20 cellular contexts compared by ENCODE assay signal in the genomic region with DNA sequence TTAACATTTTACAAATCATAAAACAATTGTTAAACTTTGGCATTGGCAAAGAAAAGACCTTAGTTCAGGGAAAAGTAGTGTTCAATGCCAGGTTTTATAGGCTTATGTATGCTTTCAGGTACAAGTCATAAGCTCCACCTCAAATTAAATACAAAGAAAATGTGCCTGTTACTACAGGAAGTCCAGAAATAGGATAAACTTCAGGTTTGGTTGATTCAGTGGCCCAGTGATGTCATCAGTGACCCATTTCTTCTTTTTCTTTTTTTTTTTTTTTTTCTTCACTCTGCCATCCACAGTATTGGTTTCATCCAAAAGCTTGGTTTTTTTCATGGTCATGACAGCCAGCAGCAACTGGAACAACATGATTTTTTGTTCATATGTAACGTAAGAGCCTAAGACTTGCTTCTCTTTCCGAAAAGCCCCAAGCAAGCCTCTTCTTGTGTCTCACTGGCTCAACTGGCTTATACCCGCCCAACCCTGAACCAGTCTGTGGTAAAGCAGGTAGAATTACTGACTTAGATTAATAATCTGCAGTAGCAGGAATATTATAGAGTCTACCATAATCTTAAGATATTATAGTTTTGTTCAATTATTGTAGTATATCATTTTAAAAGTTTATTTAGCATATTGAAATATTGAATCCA. TPM values are rescaled to one million over a fixed set of nuclear protein-coding genes. Genes with fewer than 3 reads are reported as not detected.
DNase-seq lines count a peak whose midpoint lies in the region; ATAC-seq lines count a peak whose summit lies in the region.
"Had no signal": no experiment of that assay in that cellular context is flagged by ENCODE, and none has a peak within 500 bp of the region (broad histone marks: within the 10 kb centered on the region; RNA-seq: fewer than 3 reads in every experiment).

No MANE protein-coding gene starts in this region.

- H3K27me3 Mint-ChIP-seq in naive B cell = no peaks in the 10 kb centered on the region
- H3K27me3 Mint-ChIP-seq: B cell; CD4-positive, CD25-positive, alpha-beta regulatory T cell; IgD-negative memory B cell had no signal

- H3K36me3 ChIP-seq in esophagus (ENCODE audit: control insufficient read depth in 2 of 2, insufficient read depth in 2 of 2, low read length in 1 of 2) = peaks cover 0 to 4% of the 10 kb centered on the region in 2 donors

- H3K4me1 Mint-ChIP-seq in naive B cell = peaks cover 0 to 2% (median 0%) of the 10 kb centered on the region in 3 donors
- H3K4me1 Mint-ChIP-seq: IgD-negative memory B cell had no signal

- WGBS in esophagus, 2 donors = 80 to 82% methylated on average over 3 of the region's 3 CpGs

- H3K27ac ChIP-seq in esophagus (ENCODE audit: low read depth in 2 of 2, low read length in 1 of 2) = peak overlapping the region; percentile 22 to 24
- H3K27ac ChIP-seq: 22Rv1, RWPE1 had no signal

- H3K27ac Mint-ChIP-seq in naive B cell = no peak overlapping the region
- H3K27ac Mint-ChIP-seq: B cell; CD4-positive, CD25-positive, alpha-beta regulatory T cell had no signal

- H3K4me3 ChIP-seq in esophagus (ENCODE audit: low read depth in 1 of 2, low read length in 2 of 2) = no peak overlapping the region

- H3K4me3 Mint-ChIP-seq in naive B cell = no peak overlapping the region
- H3K4me3 Mint-ChIP-seq: B cell; CD4-positive, CD25-positive, alpha-beta regulatory T cell; HFFc6; IgD-negative memory B cell had no signal

- H3K9me3 Mint-ChIP-seq in naive B cell = no peaks in the 10 kb centered on the region
- H3K9me3 Mint-ChIP-seq: CD4-positive, CD25-positive, alpha-beta regulatory T cell; HFFc6; IgD-negative memory B cell had no signal

- no peaks in the 10 kb centered on the region for H3K9me3 ChIP-seq in esophagus (ENCODE audit: control insufficient read depth in 2 of 2, insufficient read depth in 1 of 2, low read depth in 1 of 2, low read length in 1 of 2)

- ATAC-seq in naive B cell (ENCODE audit: low read depth in 2 of 2) (no peak), HG02970 (IDR thresholded peaks at IDR 0.05; ENCODE audit: low FRiP score, unreplicated experiment) (no peak)

- DNase-seq in DMS53 (lab: John Stamatoyannopoulos, UW) (peak; percentile 6), DMS53 treated with DMSO at 0.1 percent for 48 hours (lab: John Stamatoyannopoulos, UW; ENCODE audit: unreplicated experiment) (no peak), LHCN-M2 (ENCODE audit: low read depth) (peak; percentile 11), naive B cell (peak; percentile 5), GM19240 (ENCODE audit: insufficient read length, low spot score) (no peak), ecto neural progenitor cell (ENCODE audit: low spot score) (no peak)
- DNase-seq: CD4-positive, CD25-positive, alpha-beta regulatory T cell; HFFc6; NCI-H1417 treated with DMSO at 0.1 percent for 48 hours; NCI-H2029; NCI-H2171; NCI-H446; NCI-H69; NK-92 treated with Interleukin-12 subunit alpha and Interleukin-12 subunit beta, amount 100 ng/mL, for 24 hours had no signal

- no peaks in the 10 kb centered on the region for H3K27me3 ChIP-seq in esophagus (ENCODE audit: control insufficient read depth in 1 of 2, insufficient read depth in 2 of 2, low read length in 2 of 2)

- H3K4me1 ChIP-seq in esophagus (ENCODE audit: control insufficient read depth in 2 of 2, insufficient read depth in 2 of 2, low read length in 1 of 2) = no peaks in the 10 kb centered on the region

- peaks cover 11 to 19% of the 10 kb centered on the region in 2 donors for H3K36me3 Mint-ChIP-seq in naive B cell

RNA-seq across cellular contexts. Expression of a gene that starts 46.2 kb away (rescaled TPM):
- 34.3 and 42.0 TPM in 2 replicates for total RNA-seq in LHCN-M2 (2014; rRNA removed)
- 14.2 TPM for polyA plus RNA-seq in LHCN-M2 (2012)
- polyA plus RNA-seq in esophagus (10 to 100 TPM; 20.1 to 32.7 TPM), naive B cell (ENCODE audit: low read depth in 6 of 6) (100 to 1,000 TPM in 1 of 6 donors, 10 to 100 TPM in 5; 59.8 to 106 (median 74.2) TPM)

Comparison
In these comparisons a context has a peak if more than half of its experiments do, and no peak if none do; other contexts are left out.
1. DNase-seq: peak in DMS53 (single experiment), LHCN-M2 (single experiment) and naive B cell (single experiment); none in DMS53 treated with DMSO at 0.1 percent for 48 hours (single experiment), GM19240 (single experiment) and ecto neural progenitor cell (single experiment).